9 cellular contexts compared by ENCODE assay signal in the genomic region with DNA sequence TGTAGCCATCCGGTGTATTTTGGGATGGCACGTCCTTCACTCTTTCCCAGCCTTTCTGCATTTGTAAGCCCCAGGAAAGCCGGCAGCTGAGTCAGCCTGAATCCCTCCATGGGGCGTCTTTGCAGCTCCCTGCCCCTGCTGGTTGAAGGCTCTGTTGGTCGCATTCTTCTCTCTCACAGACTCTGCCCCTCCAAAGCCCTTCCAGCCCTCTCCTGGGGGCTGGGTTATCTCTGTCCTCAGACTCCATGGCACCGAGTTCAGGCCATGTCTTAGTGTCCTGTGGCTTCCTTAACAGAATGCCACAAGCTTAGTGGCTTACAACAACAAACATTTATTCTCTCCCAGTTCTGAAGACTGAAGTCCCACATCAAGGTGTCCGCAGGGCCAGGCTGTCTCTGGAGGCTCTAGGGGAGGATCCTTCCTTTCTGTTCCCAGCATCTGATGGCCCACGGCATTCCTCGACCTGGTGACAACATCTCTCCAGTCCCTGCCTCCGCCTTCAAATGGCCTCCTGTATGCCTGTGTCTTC.
DNase-seq lines count a peak whose midpoint lies in the region; ATAC-seq and TF ChIP-seq lines count a peak whose summit lies in the region.
"Had no signal": no experiment of that assay in that cellular context is flagged by ENCODE, and none has a peak within 500 bp of the region (broad histone marks: within the 10 kb centered on the region; RNA-seq: fewer than 3 reads in every experiment).

No MANE protein-coding gene starts in this region.

- no peaks in the 10 kb centered on the region for H3K9me3 ChIP-seq in SJSA1 (replicated peaks)
- no peaks in the 10 kb centered on the region for H3K9me3 ChIP-seq in ectodermal cell (ENCODE audit: control insufficient read depth, low read length)

- DNase-seq in ELR (ENCODE audit: low read depth) (peak; percentile 23), SJSA1 (ENCODE audit: low read depth in 1 of 2, low spot score in 2 of 2) (peak; percentile 86 to 90), nephron progenitor cell (peak; percentile 44), NCI-H146 (lab: John Stamatoyannopoulos, UW) (no peak), COR-L47 (lab: John Stamatoyannopoulos, UW) (no peak)
- DNase-seq: left colon had no signal

- 0% methylated on average over 10 of the region's 10 CpGs for WGBS in ectodermal cell, 2 experiments

- H3K27ac Mint-ChIP-seq in nephron progenitor cell, result peak overlapping the region; percentile 91

- ATAC-seq in HG02870 (IDR thresholded peaks at IDR 0.05; ENCODE audit: unreplicated experiment) (no peak), HG03135 (IDR thresholded peaks at IDR 0.05; ENCODE audit: unreplicated experiment) (no peak)
- ATAC-seq: left colon had no signal

- H3K27ac ChIP-seq in SJSA1, result peak overlapping the region; percentile 30
- peak overlapping the region; percentile 99 for H3K27ac ChIP-seq in ectodermal cell (ENCODE audit: insufficient read depth, low read depth, low read length, poor library complexity, severe bottlenecking)

- H3K4me1 Mint-ChIP-seq in nephron progenitor cell, result peaks cover 80% of the 10 kb centered on the region

- H3K27me3 Mint-ChIP-seq in nephron progenitor cell (ENCODE audit: low read depth, poor library complexity), result peaks cover 5% of the 10 kb centered on the region

- H3K4me1 ChIP-seq in SJSA1 (replicated peaks), result peaks cover 72% of the 10 kb centered on the region
- H3K4me1 ChIP-seq in ectodermal cell (ENCODE audit: control insufficient read depth, insufficient read depth, low read length), result peaks cover 62% of the 10 kb centered on the region

- peak overlapping the region; percentile 40 for H3K4me3 Mint-ChIP-seq in nephron progenitor cell

- H3K36me3 ChIP-seq in SJSA1 (peaks cover 7% of the 10 kb centered on the region; the same call in 1 of the 2 replicates), ectodermal cell (ENCODE audit: control insufficient read depth, insufficient read depth, low read length) (no peaks in the 10 kb centered on the region)

- H3K27me3 ChIP-seq in SJSA1 (replicated peaks) (no peaks in the 10 kb centered on the region), ectodermal cell (ENCODE audit: control insufficient read depth, insufficient read depth, low read length, poor library complexity, severe bottlenecking) (no peaks in the 10 kb centered on the region)

- peaks cover 4% of the 10 kb centered on the region for H3K9me3 Mint-ChIP-seq in nephron progenitor cell

- H3K4me3 ChIP-seq in SJSA1 (no peak overlapping the region), ectodermal cell (ENCODE audit: insufficient read depth, low read depth, low read length) (peak overlapping the region; percentile 22)

- no peak for TF ChIP-seq CTCF in nephron progenitor cell (IDR thresholded peaks at IDR 0.05)

- H3K36me3 Mint-ChIP-seq in nephron progenitor cell (ENCODE audit: low read depth), result peaks cover 6% of the 10 kb centered on the region

Comparison
In these comparisons a context has a peak if more than half of its experiments do, and no peak if none do; other contexts are left out.
1. DNase-seq: peak in ELR (single experiment), SJSA1 (2 of 2) and nephron progenitor cell (single experiment); none in NCI-H146 (single experiment) and COR-L47 (single experiment).